8 cellular contexts compared by ENCODE assay signal in the genomic region with DNA sequence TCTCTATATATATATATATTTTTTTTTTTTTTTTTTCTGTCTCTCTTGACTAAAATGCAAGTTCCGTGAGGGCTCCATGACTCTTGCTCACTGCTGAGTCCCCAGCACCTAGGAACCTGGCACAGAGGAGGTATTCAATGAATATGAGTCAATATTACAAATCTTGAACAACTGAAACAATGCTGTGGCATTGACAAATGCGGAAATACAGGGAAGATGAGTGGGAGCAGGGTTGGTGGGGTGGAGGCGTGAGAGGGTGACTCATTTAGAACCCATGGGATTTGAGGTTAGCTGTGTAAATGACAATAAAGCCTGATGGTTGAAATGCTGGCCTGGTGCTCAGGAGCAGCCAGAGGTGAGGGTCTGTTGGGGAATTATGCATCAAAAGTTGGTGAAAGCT.
A peak's percentile ranks its signal among the peaks of the same experiment; 100 is the strongest.
DNase-seq lines count a peak whose midpoint lies in the region; ATAC-seq, FAIRE-seq and TF ChIP-seq lines count a peak whose summit lies in the region.

No MANE protein-coding gene starts in this region.

- no peaks in the 10 kb centered on the region for H3K36me3 ChIP-seq in astrocyte (ENCODE audit: insufficient read depth, low read length)

- H3K4me2 ChIP-seq in astrocyte (ENCODE audit: low read length): peak overlapping the region; percentile 36

- no peaks in the 10 kb centered on the region for H3K36me3 Mint-ChIP-seq in astrocyte (ENCODE audit: low read depth, unreplicated experiment)

- H4K20me1 ChIP-seq in astrocyte (ENCODE audit: insufficient read depth, low read length): no peaks in the 10 kb centered on the region

- TF ChIP-seq CTCF in astrocyte (IDR thresholded peaks at IDR 0.05; ENCODE audit: insufficient read depth, low read depth, low read length): no peak

- H3K4me1 ChIP-seq in astrocyte (ENCODE audit: insufficient read depth, low read length): peaks cover 17% of the 10 kb centered on the region

- H3K9me3 Mint-ChIP-seq in astrocyte (ENCODE audit: unreplicated experiment): no peaks in the 10 kb centered on the region

- no peaks in the 10 kb centered on the region for H3K79me2 ChIP-seq in astrocyte (ENCODE audit: insufficient read depth, low read length)

- H3K4me3 ChIP-seq in astrocyte (ENCODE audit: insufficient read depth, low read depth, low read length) (no peak overlapping the region), skeletal muscle cell (ENCODE audit: low read depth, low read length) (no peak overlapping the region)

- ATAC-seq in GM18502 (IDR thresholded peaks at IDR 0.05; ENCODE audit: poor library complexity, unreplicated experiment): no peak

- DNase-seq in ELR (ENCODE audit: low read depth) (peak; percentile 99), NCI-H226 (peak; percentile 24), astrocyte (ENCODE audit: low read depth) (peak; percentile 93), skeletal muscle cell (ENCODE audit: low read depth) (peak; percentile 97), NOMO-1 (lab: John Stamatoyannopoulos, UW; ENCODE audit: unreplicated experiment in 2 of 2) (no peak), NCI-H2196 treated with DMSO at 0.1 percent for 48 hours (lab: John Stamatoyannopoulos, UW; ENCODE audit: unreplicated experiment) (no peak), NCI-H187 treated with DMSO at 0.1 percent for 48 hours (lab: John Stamatoyannopoulos, UW) (no peak)

- no peaks in the 10 kb centered on the region for H3K27me3 ChIP-seq in astrocyte (ENCODE audit: insufficient read depth, low read length)

- FAIRE-seq in astrocyte (lab: Jason Lieb, UNC): peak; percentile 90

- H3K27ac Mint-ChIP-seq in astrocyte (ENCODE audit: unreplicated experiment): peak overlapping the region; percentile 59

- H3K27me3 Mint-ChIP-seq in astrocyte (ENCODE audit: low read depth, unreplicated experiment): no peaks in the 10 kb centered on the region

- peaks cover 4% of the 10 kb centered on the region for H3K4me1 Mint-ChIP-seq in astrocyte (ENCODE audit: low read depth, unreplicated experiment)

- H2AFZ ChIP-seq in astrocyte (ENCODE audit: low read depth, low read length): no peak overlapping the region

- H3K4me3 Mint-ChIP-seq in astrocyte (ENCODE audit: unreplicated experiment): no peak overlapping the region

- H3K9me3 ChIP-seq in astrocyte (ENCODE audit: insufficient read depth, low read depth, low read length): no peaks in the 10 kb centered on the region

- peak overlapping the region; percentile 33 for H3K27ac ChIP-seq in astrocyte (ENCODE audit: low read depth, low read length)

- H3K9ac ChIP-seq in astrocyte (ENCODE audit: low read length): peak overlapping the region; percentile 26

Comparison
In these comparisons a context has a peak if more than half of its experiments do, and no peak if none do; other contexts are left out.
1. DNase-seq: peak in ELR (single experiment), NCI-H226 (single experiment), astrocyte (single experiment) and skeletal muscle cell (single experiment); none in NOMO-1 (0 of 2), NCI-H2196 treated with DMSO at 0.1 percent for 48 hours (single experiment) and NCI-H187 treated with DMSO at 0.1 percent for 48 hours (single experiment).